ENCODE assay signal across 20 cellular contexts in the genomic region with DNA sequence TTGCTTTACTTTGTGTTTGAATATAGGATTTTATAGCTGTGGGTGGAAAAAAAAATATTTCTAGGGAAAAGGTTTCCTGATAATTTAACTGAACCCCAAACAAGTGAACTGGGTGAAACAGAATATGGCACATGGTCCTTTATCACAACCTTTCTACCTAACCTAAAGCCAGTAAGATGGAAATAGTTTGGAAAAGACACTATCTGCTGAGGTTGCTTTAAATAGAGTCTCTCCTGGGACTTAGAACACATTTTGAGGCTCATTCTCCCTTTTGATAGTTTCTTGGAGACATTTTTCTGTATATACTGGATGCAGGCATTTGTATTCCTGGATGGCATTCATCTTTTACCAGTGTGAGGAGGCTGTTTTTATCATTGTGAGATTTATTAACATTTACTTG. TPM values are rescaled to one million over a fixed set of nuclear protein-coding genes. Genes with fewer than 3 reads are reported as not detected.
DNase-seq lines count a peak whose midpoint lies in the region; ATAC-seq and TF ChIP-seq lines count a peak whose summit lies in the region.
"Had no signal": no experiment of that assay in that cellular context is flagged by ENCODE, and none has a peak within 500 bp of the region (broad histone marks: within the 10 kb centered on the region; RNA-seq: fewer than 3 reads in every experiment).

No MANE protein-coding gene starts in this region.

- no peak overlapping the region for H3K9ac ChIP-seq in H9 (ENCODE audit: extremely low read depth, insufficient read length, low read length)
- H3K9ac ChIP-seq: SK-N-SH had no signal

- no peak overlapping the region for H3K23ac ChIP-seq in H9 (ENCODE audit: insufficient read length, low read depth, low read length)

- H3K14ac ChIP-seq in H9 (ENCODE audit: insufficient read depth, low read length) = no peak overlapping the region

- H3K4me1 ChIP-seq in H9 (ENCODE audit: insufficient read depth, low read length) (no peaks in the 10 kb centered on the region; the same call in 1 of the 2 replicates), Panc1 (ENCODE audit: control insufficient read depth, insufficient read depth, low read length) (peaks cover 64% of the 10 kb centered on the region)

- no peak for ATAC-seq in Panc1
- ATAC-seq in memory B cell (ENCODE audit: low read depth) = no peak
- no peak for ATAC-seq in stimulated activated memory B cell treated with anti-CD40 and anti-IgM and Interleukin-4, amounts not matched to agents 10 μg/mL and 1 μg/mL and 100 μg/mL, for 72 hours
- ATAC-seq in HG03095 (IDR thresholded peaks at IDR 0.05; ENCODE audit: unreplicated experiment) = no peak

- peaks cover 14% of the 10 kb centered on the region; the same call in 1 of the 2 replicates for H3K79me2 ChIP-seq in H9 (ENCODE audit: insufficient read depth, low read length)

- H3K4me2 ChIP-seq in H9 (ENCODE audit: insufficient read depth, insufficient read length, low read length) = no peak overlapping the region
- H3K4me2 ChIP-seq: SK-N-SH had no signal

- H3K9me3 ChIP-seq in H9 (ENCODE audit: control insufficient read depth, low read depth, low read length) = no peaks in the 10 kb centered on the region
- peaks cover 6% of the 10 kb centered on the region; the same call in 1 of the 2 replicates for H3K9me3 ChIP-seq in Panc1 (ENCODE audit: control insufficient read depth, insufficient read depth, low read depth, low read length)
- H3K9me3 ChIP-seq: SK-N-SH had no signal

- H3K27me3 ChIP-seq in H9 (ENCODE audit: insufficient read depth, low read length) = no peaks in the 10 kb centered on the region
- no peaks in the 10 kb centered on the region for H3K27me3 ChIP-seq in Panc1 (ENCODE audit: control insufficient read depth, insufficient read depth, low read length)

- H3K4ac ChIP-seq in H9 (ENCODE audit: low read depth, low read length) = no peak overlapping the region

- CTCF ChIA-PET in Panc1 (lab: Charles Lee) = no interaction called here

- no peak overlapping the region for H2BK15ac ChIP-seq in H9 (ENCODE audit: low read depth, low read length)

- H4K91ac ChIP-seq in H9 (ENCODE audit: insufficient read length, low read depth, low read length) = no peak overlapping the region

- H2BK20ac ChIP-seq in H9 (ENCODE audit: low read depth, low read length, poor library complexity, severe bottlenecking) = no peak overlapping the region

- intact Hi-C loops in Panc1 (cut with micrococcal nuclease; ENCODE audit: unreplicated experiment) = no loop called here

- H2AFZ ChIP-seq in H9 (ENCODE audit: low read length) = no peak overlapping the region

- H2BK120ac ChIP-seq in H9 (ENCODE audit: low read depth, low read length, poor library complexity, severe bottlenecking) = no peak overlapping the region

- H4K20me1 ChIP-seq in H9 (ENCODE audit: control insufficient read depth, insufficient read depth, insufficient read length) = no peaks in the 10 kb centered on the region

- peaks cover 66 to 67% of the 10 kb centered on the region in 2 experiments for H3K4me1 Mint-ChIP-seq in H9
- H3K4me1 Mint-ChIP-seq in memory B cell = peaks cover 69% of the 10 kb centered on the region
- H3K4me1 Mint-ChIP-seq in stimulated activated memory B cell treated with anti-CD40 and anti-IgM and Interleukin-4, amounts not matched to agents 10 μg/mL and 1 μg/mL and 100 μg/mL, for 72 hours = peaks cover 83% of the 10 kb centered on the region
- H3K4me1 Mint-ChIP-seq: CD4-positive, CD25-positive, alpha-beta regulatory T cell had no signal

- H3K4me3 Mint-ChIP-seq in H9 (no peak overlapping the region), memory B cell (no peak overlapping the region)
- H3K4me3 Mint-ChIP-seq in stimulated activated memory B cell treated with anti-CD40 and anti-IgM and Interleukin-4, amounts not matched to agents 10 μg/mL and 1 μg/mL and 100 μg/mL, for 72 hours = no peak overlapping the region
- H3K4me3 Mint-ChIP-seq: CD4-positive, CD25-positive, alpha-beta regulatory T cell had no signal

- H3K56ac ChIP-seq in H9 (ENCODE audit: insufficient read length, low read depth, low read length) = no peak overlapping the region

- H3K27ac ChIP-seq in H9 (ENCODE audit: insufficient read length, low read depth, low read length) = no peak overlapping the region
- peak overlapping the region; percentile 42 for H3K27ac ChIP-seq in Panc1 (ENCODE audit: low read length)

- no TSS peak for BruUV-seq in Panc1 (replicated peaks; lab: Mats Ljungman, UMichigan)

- in situ Hi-C loops in Panc1 (cut with HindIII; ENCODE audit: low pct_unique_long_range_greater_than_20kb, low sequenced_read_pairs) = no loop called here

- H3K27me3 Mint-ChIP-seq in H9 (ENCODE audit: low read depth) (no peaks in the 10 kb centered on the region), memory B cell (no peaks in the 10 kb centered on the region)
- no peaks in the 10 kb centered on the region for H3K27me3 Mint-ChIP-seq in stimulated activated memory B cell treated with anti-CD40 and anti-IgM and Interleukin-4, amounts not matched to agents 10 μg/mL and 1 μg/mL and 100 μg/mL, for 72 hours
- H3K27me3 Mint-ChIP-seq: CD4-positive, CD25-positive, alpha-beta regulatory T cell had no signal

- no peak overlapping the region for H3K18ac ChIP-seq in H9 (ENCODE audit: insufficient read length, low read depth, low read length)

- H3T11ph ChIP-seq in H9 (ENCODE audit: low read length) = no peak overlapping the region

- H3K9me3 Mint-ChIP-seq in H9 (peaks cover 8 to 17% of the 10 kb centered on the region in 2 experiments; a peak in 4 of 5 replicates), memory B cell (peaks cover 4% of the 10 kb centered on the region)
- peaks cover 6% of the 10 kb centered on the region for H3K9me3 Mint-ChIP-seq in stimulated activated memory B cell treated with anti-CD40 and anti-IgM and Interleukin-4, amounts not matched to agents 10 μg/mL and 1 μg/mL and 100 μg/mL, for 72 hours

- H3K27ac Mint-ChIP-seq in H9 (peak overlapping the region in 2 of 3 experiments; percentile 2 to 69; a peak in 1 of 7 replicates), memory B cell (peak overlapping the region; percentile 95)
- H3K27ac Mint-ChIP-seq in stimulated activated memory B cell treated with anti-CD40 and anti-IgM and Interleukin-4, amounts not matched to agents 10 μg/mL and 1 μg/mL and 100 μg/mL, for 72 hours = peak overlapping the region; percentile 85
- H3K27ac Mint-ChIP-seq: CD4-positive, CD25-positive, alpha-beta regulatory T cell had no signal

- no peak overlapping the region for H4K5ac ChIP-seq in H9 (ENCODE audit: insufficient read length, low read depth, low read length)

- POLR2A ChIA-PET in Panc1 (lab: Charles Lee) = no interaction called here

- H2AK5ac ChIP-seq in H9 (ENCODE audit: insufficient read length, low read length) = no peak overlapping the region

- H2BK5ac ChIP-seq in H9 (ENCODE audit: insufficient read length, low read length) = no peak overlapping the region

- H2BK12ac ChIP-seq in H9 (ENCODE audit: insufficient read length, low read depth, low read length) = no peak overlapping the region

- DNase-seq in H9 = no peak
- DNase-seq in Panc1 (ENCODE audit: low read depth, low spot score) = no peak
- no peak for DNase-seq in memory B cell (ENCODE audit: low spot score in 2 of 2)
- no peak for DNase-seq in NCI-H2107 treated with DMSO at 0.1 percent for 48 hours (lab: John Stamatoyannopoulos, UW; ENCODE audit: unreplicated experiment)
- no peak for DNase-seq in AG08396 (ENCODE audit: low spot score)
- DNase-seq: ACHN; AML-193; CD4-positive, CD25-positive, alpha-beta regulatory T cell; COR-L47; DMS 273 treated with DMSO at 0.1 percent for 48 hours; DND-41; KBM-7; NCI-H1105; NCI-H1694; NCI-H2081 treated with DMSO at 0.1 percent for 48 hours; SHP77 treated with DMSO at 0.1 percent for 48 hours; SK-N-SH had no signal

- H3K23me2 ChIP-seq in H9 (ENCODE audit: insufficient read length, low read depth, low read length, poor library complexity, severe bottlenecking) = no peaks in the 10 kb centered on the region

- no peak overlapping the region for H4K8ac ChIP-seq in H9 (replicated peaks; ENCODE audit: insufficient read length, low read depth, low read length)

- peaks cover 17% of the 10 kb centered on the region for H3K79me1 ChIP-seq in H9 (ENCODE audit: insufficient read depth, low read depth, low read length, poor library complexity, severe bottlenecking)

- H3K36me3 Mint-ChIP-seq in H9 (ENCODE audit: insufficient read depth in 1 of 3, low read depth in 3 of 3) (peaks cover 54 to 76% (median 57%) of the 10 kb centered on the region in 3 experiments), memory B cell (peaks cover 26% of the 10 kb centered on the region)
- peaks cover 69% of the 10 kb centered on the region for H3K36me3 Mint-ChIP-seq in stimulated activated memory B cell treated with anti-CD40 and anti-IgM and Interleukin-4, amounts not matched to agents 10 μg/mL and 1 μg/mL and 100 μg/mL, for 72 hours
- H3K36me3 Mint-ChIP-seq: CD4-positive, CD25-positive, alpha-beta regulatory T cell had no signal

- H3K4me3 ChIP-seq in Panc1 (ENCODE audit: low read depth in 2 of 2, low read length in 2 of 2) = no peak overlapping the region

- TF ChIP-seq CTCF in H9 (conservative IDR thresholded peaks at IDR 0.05) = no peak
- TF ChIP-seq CTCF in Panc1 (IDR thresholded peaks at IDR 0.05) = no peak

- H3K36me3 ChIP-seq in Panc1 (ENCODE audit: control insufficient read depth, insufficient read depth, low read length) = peaks cover 7% of the 10 kb centered on the region; the same call in 1 of the 2 replicates

RNA-seq across cellular contexts. Expression of a gene that starts 39.4 kb away (rescaled TPM):
- total RNA-seq in H9 (2021) (180 and 188 TPM in 2 replicates), Panc1 (2021; ENCODE audit: unreplicated experiment) (217 TPM)
- polyA plus RNA-seq in Panc1 (2012; ENCODE audit: insufficient read length) = 126 TPM
- total RNA-seq: G401 had no signal

Comparison
In these comparisons a context has a peak if more than half of its experiments do, and no peak if none do; other contexts are left out.
1. H3K27ac Mint-ChIP-seq: peak in every context shown above with its lines; median percentile 95 in memory B cell; 85 in stimulated activated memory B cell treated with anti-CD40 and anti-IgM and Interleukin-4, amounts not matched to agents 10 μg/mL and 1 μg/mL and 100 μg/mL, for 72 hours; 36 in H9.